12 cellular contexts compared by ENCODE assay signal in the genomic region with DNA sequence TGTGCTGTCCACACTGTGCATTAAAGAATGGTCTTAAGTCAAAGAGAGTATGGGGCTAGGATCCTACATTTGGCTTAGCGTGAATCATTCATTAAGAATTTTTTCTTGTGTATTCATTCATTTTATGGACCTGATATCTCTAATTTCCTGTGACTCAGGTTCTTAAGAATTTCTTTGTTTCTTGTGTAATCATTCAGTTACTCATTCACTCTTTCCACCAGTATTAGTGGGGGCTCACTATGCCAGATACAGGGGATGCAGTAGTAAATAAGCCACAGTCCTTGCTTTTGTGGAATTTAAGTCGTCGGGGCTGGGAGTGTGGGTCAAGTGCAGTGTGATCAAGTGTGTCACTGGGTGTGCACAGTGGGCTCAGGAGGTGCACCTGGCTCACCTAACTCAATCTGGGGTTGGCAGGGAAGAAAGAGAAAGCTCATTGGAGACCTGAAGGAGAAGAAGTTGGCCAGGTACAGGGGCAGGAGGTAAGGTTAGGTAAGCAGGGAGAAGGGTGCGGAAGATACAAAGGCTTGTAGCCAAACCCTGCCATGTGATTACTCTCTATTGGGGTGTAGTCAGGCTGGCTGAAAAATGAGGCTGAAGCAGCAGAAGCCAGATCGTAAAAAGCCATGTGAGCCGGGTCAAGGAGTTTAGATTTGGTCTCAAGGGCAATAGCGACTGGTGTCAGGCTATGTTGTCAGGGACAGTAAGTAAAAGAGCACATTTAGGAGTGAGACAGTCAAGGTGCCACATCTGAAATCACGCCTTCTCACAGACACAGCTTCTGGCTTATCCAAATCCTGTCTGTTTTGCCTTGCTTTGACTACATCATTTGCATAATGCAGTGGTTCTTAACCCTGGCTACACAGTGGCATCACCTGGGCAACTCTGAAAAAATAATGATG.
A peak's percentile ranks its signal among the peaks of the same experiment; 100 is the strongest.
DNase-seq lines count a peak whose midpoint lies in the region; ATAC-seq and TF ChIP-seq lines count a peak whose summit lies in the region.
"Had no signal": no experiment of that assay in that cellular context is flagged by ENCODE, and none has a peak within 500 bp of the region (broad histone marks: within the 10 kb centered on the region; RNA-seq: fewer than 3 reads in every experiment).

No MANE protein-coding gene starts in this region.

- in situ Hi-C loops in IMR-90 (cut with MboI; ENCODE audit: low sequenced_read_pairs), result loop anchor here (10.0 kb wide), 1 partner anchor 64 kb away; the partner anchor contains the start of gene KCTD1

- peak overlapping the region; percentile 87 for H4K91ac ChIP-seq in IMR-90 (ENCODE audit: insufficient read depth, low read depth, low read length)

- TF ChIP-seq CTCF in Caco-2 (IDR thresholded peaks at IDR 0.05; ENCODE audit: insufficient read depth in 1 of 2, low read depth in 1 of 2, low read length in 1 of 2, severe bottlenecking in 1 of 2, unreplicated experiment in 1 of 2) (no peak), IMR-90 (conservative IDR thresholded peaks at IDR 0.05; ENCODE audit: low read depth, low read length) (no peak), chondrocyte (IDR thresholded peaks at IDR 0.05) (no peak), nephron progenitor cell (IDR thresholded peaks at IDR 0.05) (no peak)

- 0 out of 2 replicates have a peak, but pooled peaks have one; percentile 2 for TF ChIP-seq RAD21 in IMR-90 (IDR thresholded peaks at IDR 0.05; ENCODE audit: low read length)

- POLR2A ChIA-PET in Caco-2 (lab: Charles Lee) (no interaction called here), IMR-90 (lab: Charles Lee; ENCODE audit: unreplicated experiment) (no interaction called here)

- peak overlapping the region; percentile 97 for H3K27ac Mint-ChIP-seq in Caco-2 (ENCODE audit: unreplicated experiment)
- H3K27ac Mint-ChIP-seq in chondrocyte (ENCODE audit: unreplicated experiment), result peak overlapping the region; percentile 50
- peak overlapping the region; percentile 70 for H3K27ac Mint-ChIP-seq in nephron progenitor cell
- H3K27ac Mint-ChIP-seq in activated T-helper 1 cell treated with anti-CD3 and anti-CD28 coated beads, Interleukin-12 subunit alpha, Interleukin-12 subunit beta, Interleukin-2, Interleukin-4 antibody, amounts not matched to agents 30 ng/mL and 10 ng/mL and 1 ng/mL, durations not matched to agents 14 hours and 24 hours and 36 hours, result no peak overlapping the region

- H3K9me1 ChIP-seq in IMR-90 (ENCODE audit: insufficient read depth, low read length), result peaks cover 12% of the 10 kb centered on the region

- no peak overlapping the region for H3K4me3 ChIP-seq in Caco-2 (ENCODE audit: low read depth, low read length)
- H3K4me3 ChIP-seq in IMR-90 (ENCODE audit: insufficient read depth, low read depth, low read length), result no peak overlapping the region
- H3K4me3 ChIP-seq: lung had no signal

- H3K18ac ChIP-seq in IMR-90 (ENCODE audit: low read depth, low read length), result peak overlapping the region; percentile 66

- no peak; the same call in 1 of the 2 replicates for TF ChIP-seq POLR2A in IMR-90 (IDR thresholded peaks at IDR 0.05; ENCODE audit: low read depth, low read length)

- intact Hi-C loops in Caco-2 (cut with micrococcal nuclease; ENCODE audit: unreplicated experiment) (no loop called here), IMR-90 (cut with micrococcal nuclease) (loop anchor here (2.0 kb wide), 1 partner anchor 68 kb away; the partner anchor contains the start of gene KCTD1)
- intact Hi-C loops in activated T-helper 1 cell treated with anti-CD3 and anti-CD28 coated beads, Interleukin-12 subunit alpha, Interleukin-12 subunit beta, Interleukin-2, Interleukin-4 antibody, amounts not matched to agents 30 ng/mL and 10 ng/mL and 1 ng/mL, durations not matched to agents 14 hours and 24 hours and 36 hours (cut with micrococcal nuclease), result no loop called here

- H3K27me3 ChIP-seq in Caco-2 (replicated peaks; ENCODE audit: control insufficient read depth, insufficient read depth, low read length) (no peaks in the 10 kb centered on the region), IMR-90 (ENCODE audit: control insufficient read depth, insufficient read depth, low read length) (no peaks in the 10 kb centered on the region)

- dilution Hi-C loops in IMR-90 (cut with HindIII; ENCODE audit: low sequenced_read_pairs, unreplicated experiment), result no loop called here

- peak overlapping the region; percentile 84 for H2AFZ ChIP-seq in IMR-90 (replicated peaks; ENCODE audit: low read length, poor library complexity)

- peak overlapping the region; percentile 97 for H2BK20ac ChIP-seq in IMR-90 (ENCODE audit: low read depth, low read length)

- H3K9ac ChIP-seq in IMR-90 (ENCODE audit: low read depth, low read length), result no peak overlapping the region; the same call in 1 of the 2 replicates

- H3K4me3 Mint-ChIP-seq in Caco-2 (ENCODE audit: unreplicated experiment) (peak overlapping the region; percentile 73), chondrocyte (ENCODE audit: unreplicated experiment) (no peak overlapping the region), nephron progenitor cell (no peak overlapping the region)
- H3K4me3 Mint-ChIP-seq in activated T-helper 1 cell treated with anti-CD3 and anti-CD28 coated beads, Interleukin-12 subunit alpha, Interleukin-12 subunit beta, Interleukin-2, Interleukin-4 antibody, amounts not matched to agents 30 ng/mL and 10 ng/mL and 1 ng/mL, durations not matched to agents 14 hours and 24 hours and 36 hours, result no peak overlapping the region

- H3K36me3 Mint-ChIP-seq in Caco-2 (ENCODE audit: insufficient read depth, unreplicated experiment) (no peaks in the 10 kb centered on the region), chondrocyte (ENCODE audit: low read depth) (peaks cover 3% of the 10 kb centered on the region), nephron progenitor cell (ENCODE audit: low read depth) (peaks cover 43% of the 10 kb centered on the region)
- no peaks in the 10 kb centered on the region for H3K36me3 Mint-ChIP-seq in activated T-helper 1 cell treated with anti-CD3 and anti-CD28 coated beads, Interleukin-12 subunit alpha, Interleukin-12 subunit beta, Interleukin-2, Interleukin-4 antibody, amounts not matched to agents 30 ng/mL and 10 ng/mL and 1 ng/mL, durations not matched to agents 14 hours and 24 hours and 36 hours (ENCODE audit: low read depth)

- peak overlapping the region; percentile 99 for H2BK120ac ChIP-seq in IMR-90 (ENCODE audit: low read depth, low read length)

- H2AK9ac ChIP-seq in IMR-90 (replicated peaks; ENCODE audit: low read depth, low read length, poor library complexity), result peak overlapping the region; percentile 86

- H3K56ac ChIP-seq in IMR-90 (ENCODE audit: extremely low read depth, insufficient read depth, low read length), result peak overlapping the region; percentile 60

- H4K5ac ChIP-seq in IMR-90 (ENCODE audit: low read depth, low read length), result peak overlapping the region; percentile 63

- peak; percentile 87 for ATAC-seq in IMR-90 (ENCODE audit: low read depth)

- CTCF ChIA-PET in Caco-2 (lab: Charles Lee), result no interaction called here
- CTCF ChIA-PET in IMR-90 (lab: Yijun Ruan, JAX), result interaction anchor here (0.9 to 1.5 kb wide), 2 partner anchors 11 to 12 kb away, joined by 3 to 4 read pairs; no protein-coding TSS in a partner anchor

- H3K9me3 ChIP-seq in Caco-2 (no peaks in the 10 kb centered on the region), IMR-90 (ENCODE audit: control insufficient read depth, insufficient read depth, low read length) (no peaks in the 10 kb centered on the region)

- H4K20me1 ChIP-seq in IMR-90 (ENCODE audit: insufficient read depth, low read length), result no peaks in the 10 kb centered on the region

- H3K4ac ChIP-seq in IMR-90 (ENCODE audit: low read depth, low read length), result peak overlapping the region; percentile 94

- WGBS in IMR-90 (ENCODE audit: extremely low coverage in 2 of 2, insufficient read length in 1 of 2), 2 experiments, result 100% methylated on average over 1 of the region's 8 CpGs; no CpG with 5 or more reads in 1 of the 2 experiments

- DNase-seq in Caco-2 (peak; percentile 26 to 54), IMR-90 (peak; percentile 96), chondrocyte (ENCODE audit: low spot score) (no peak), nephron progenitor cell (no peak), NCI-H2081 treated with DMSO at 0.1 percent for 48 hours (lab: John Stamatoyannopoulos, UW) (no peak), DMS153 (lab: John Stamatoyannopoulos, UW) (no peak)
- no peak for DNase-seq in activated CD4-positive, alpha-beta T cell treated with anti-CD3 and anti-CD28 coated beads, Interleukin-2, amount 50 U/mL, for 1 hour
- DNase-seq in activated T-helper 1 cell treated with anti-CD3 and anti-CD28 coated beads, Interleukin-12 subunit alpha, Interleukin-12 subunit beta, Interleukin-2, Interleukin-4 antibody, amounts not matched to agents 30 ng/mL and 10 ng/mL and 1 ng/mL, durations not matched to agents 14 hours and 24 hours and 36 hours (ENCODE audit: low spot score), result no peak
- DNase-seq: activated CD8-positive, alpha-beta memory T cell treated with anti-CD3 and anti-CD28 coated beads for 24 hours; GF-D8; stimulated activated CD4-positive, alpha-beta T cell treated with anti-CD3 and anti-CD28 coated beads, Interleukin-4, amount 100 ng/mL, for 24 hours had no signal

- peak overlapping the region; percentile 85 to 93 for H4K8ac ChIP-seq in IMR-90 (ENCODE audit: low read depth in 2 of 2, low read length in 2 of 2)

- peak overlapping the region; percentile 98 for H2AK5ac ChIP-seq in IMR-90 (ENCODE audit: low read depth, low read length)

- peak overlapping the region; percentile 96 for H2BK15ac ChIP-seq in IMR-90 (ENCODE audit: low read depth, low read length)

- peaks cover 56% of the 10 kb centered on the region for H3K4me1 ChIP-seq in Caco-2
- peaks cover 18% of the 10 kb centered on the region for H3K4me1 ChIP-seq in IMR-90 (ENCODE audit: control insufficient read depth, insufficient read depth, low read length)

- H3K27me3 Mint-ChIP-seq in Caco-2 (ENCODE audit: insufficient read depth, unreplicated experiment), result no peaks in the 10 kb centered on the region
- H3K27me3 Mint-ChIP-seq in chondrocyte (ENCODE audit: low read depth), result no peaks in the 10 kb centered on the region
- H3K27me3 Mint-ChIP-seq in nephron progenitor cell (ENCODE audit: low read depth, poor library complexity), result peaks cover 6% of the 10 kb centered on the region
- no peaks in the 10 kb centered on the region for H3K27me3 Mint-ChIP-seq in activated T-helper 1 cell treated with anti-CD3 and anti-CD28 coated beads, Interleukin-12 subunit alpha, Interleukin-12 subunit beta, Interleukin-2, Interleukin-4 antibody, amounts not matched to agents 30 ng/mL and 10 ng/mL and 1 ng/mL, durations not matched to agents 14 hours and 24 hours and 36 hours (ENCODE audit: insufficient read depth)

- TSS peak; percentile 91 for BruUV-seq in Caco-2 (replicated peaks; lab: Mats Ljungman, UMichigan)
- BruUV-seq in IMR-90 (replicated peaks; lab: Mats Ljungman, UMichigan), result no TSS peak

- H3K36me3 ChIP-seq in Caco-2 (ENCODE audit: control insufficient read depth, insufficient read depth, low read length), result no peaks in the 10 kb centered on the region
- H3K36me3 ChIP-seq in IMR-90 (ENCODE audit: control insufficient read depth, insufficient read depth, low read length), result no peaks in the 10 kb centered on the region

- H3K4me2 ChIP-seq in IMR-90 (ENCODE audit: low read depth, low read length), result peak overlapping the region; percentile 51

- no peaks in the 10 kb centered on the region for H3K9me3 Mint-ChIP-seq in Caco-2 (ENCODE audit: unreplicated experiment)
- no peaks in the 10 kb centered on the region for H3K9me3 Mint-ChIP-seq in chondrocyte (ENCODE audit: low read depth)
- H3K9me3 Mint-ChIP-seq in nephron progenitor cell, result no peaks in the 10 kb centered on the region
- no peaks in the 10 kb centered on the region for H3K9me3 Mint-ChIP-seq in activated T-helper 1 cell treated with anti-CD3 and anti-CD28 coated beads, Interleukin-12 subunit alpha, Interleukin-12 subunit beta, Interleukin-2, Interleukin-4 antibody, amounts not matched to agents 30 ng/mL and 10 ng/mL and 1 ng/mL, durations not matched to agents 14 hours and 24 hours and 36 hours

- H2BK5ac ChIP-seq in IMR-90 (ENCODE audit: low read depth, low read length, poor library complexity, severe bottlenecking), result peak overlapping the region; percentile 81

- H3K23ac ChIP-seq in IMR-90 (ENCODE audit: low read depth, low read length), result peak overlapping the region; percentile 72

- peak overlapping the region; percentile 98 for H3K14ac ChIP-seq in IMR-90 (replicated peaks; ENCODE audit: low read depth, low read length)

- peaks cover 0 to 6% of the 10 kb centered on the region in 2 experiments; a peak in 1 of 4 replicates for H3K79me1 ChIP-seq in IMR-90 (ENCODE audit: low read depth in 1 of 2, low read length in 2 of 2)

- H3K4me1 Mint-ChIP-seq in Caco-2 (ENCODE audit: low read depth, unreplicated experiment), result peaks cover 22% of the 10 kb centered on the region
- peaks cover 30% of the 10 kb centered on the region for H3K4me1 Mint-ChIP-seq in chondrocyte (ENCODE audit: low read depth)
- peaks cover 75% of the 10 kb centered on the region for H3K4me1 Mint-ChIP-seq in nephron progenitor cell
- no peaks in the 10 kb centered on the region for H3K4me1 Mint-ChIP-seq in activated T-helper 1 cell treated with anti-CD3 and anti-CD28 coated beads, Interleukin-12 subunit alpha, Interleukin-12 subunit beta, Interleukin-2, Interleukin-4 antibody, amounts not matched to agents 30 ng/mL and 10 ng/mL and 1 ng/mL, durations not matched to agents 14 hours and 24 hours and 36 hours (ENCODE audit: low read depth)

- H3K27ac ChIP-seq in IMR-90 (ENCODE audit: insufficient read depth, low read length), result peak overlapping the region; percentile 82

Comparison
In these comparisons a context has a peak if more than half of its experiments do, and no peak if none do; other contexts are left out.
1. DNase-seq: peak in Caco-2 (2 of 2) and IMR-90 (single experiment); none in chondrocyte (single experiment), nephron progenitor cell (single experiment), activated CD4-positive, alpha-beta T cell treated with anti-CD3 and anti-CD28 coated beads, Interleukin-2, amount 50 U/mL, for 1 hour (single experiment), NCI-H2081 treated with DMSO at 0.1 percent for 48 hours (single experiment), DMS153 (single experiment) and activated T-helper 1 cell treated with anti-CD3 and anti-CD28 coated beads, Interleukin-12 subunit alpha, Interleukin-12 subunit beta, Interleukin-2, Interleukin-4 antibody, amounts not matched to agents 30 ng/mL and 10 ng/mL and 1 ng/mL, durations not matched to agents 14 hours and 24 hours and 36 hours (single experiment).